1 cellular context compared by ENCODE assay signal in genomic region chr20:46307999-46308257, GRCh38.
TF ChIP-seq lines count a peak whose summit lies in the region.

No MANE protein-coding gene starts in this region.

TF ChIP-seq in K562, 482 proteins besides CTCF, POLR2A, EP300 and RAD21 (continued from another document):
- TF ChIP-seq E4F1 (CRISPR knock-in tag; IDR thresholded peaks at IDR 0.05; ENCODE audit: borderline replicate concordance), result no peak
- TF ChIP-seq, protein P1, sequence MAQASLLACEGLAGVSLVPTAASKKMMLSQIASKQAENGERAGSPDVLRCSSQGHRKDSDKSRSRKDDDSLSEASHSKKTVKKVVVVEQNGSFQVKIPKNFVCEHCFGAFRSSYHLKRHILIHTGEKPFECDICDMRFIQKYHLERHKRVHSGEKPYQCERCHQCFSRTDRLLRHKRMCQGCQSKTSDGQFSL (CRISPR knock-in tag; IDR thresholded peaks at IDR 0.05), result no peak
- TF ChIP-seq, protein P1 (tag; IDR thresholded peaks at IDR 0.05), result no peak
TF ChIP-seq in K562: peak in this region for 0.
